ENCODE assay signal across 9 cellular contexts in genomic region chr15:56675930-56676329, GRCh38.
"Had no signal": no experiment of that assay in that cellular context is flagged by ENCODE, and none has a peak within 500 bp of the region (broad histone marks: within the 10 kb centered on the region; RNA-seq: fewer than 3 reads in every experiment).

No MANE protein-coding gene starts in this region.

- FAIRE-seq: H1, H54, HTR-8/SVneo, K562 had no signal

- H3K4me3 ChIP-seq: GM23338, K562 had no signal

- H2AFZ ChIP-seq: GM23338 had no signal

- H3K4me2 ChIP-seq: GM23338 had no signal

- ATAC-seq: GM23338, K562 had no signal

- DNase-seq: H9, HCEC 1CT, IMR-90, KG1 had no signal
